ENCODE assay signal across 10 cellular contexts in the genomic region with DNA sequence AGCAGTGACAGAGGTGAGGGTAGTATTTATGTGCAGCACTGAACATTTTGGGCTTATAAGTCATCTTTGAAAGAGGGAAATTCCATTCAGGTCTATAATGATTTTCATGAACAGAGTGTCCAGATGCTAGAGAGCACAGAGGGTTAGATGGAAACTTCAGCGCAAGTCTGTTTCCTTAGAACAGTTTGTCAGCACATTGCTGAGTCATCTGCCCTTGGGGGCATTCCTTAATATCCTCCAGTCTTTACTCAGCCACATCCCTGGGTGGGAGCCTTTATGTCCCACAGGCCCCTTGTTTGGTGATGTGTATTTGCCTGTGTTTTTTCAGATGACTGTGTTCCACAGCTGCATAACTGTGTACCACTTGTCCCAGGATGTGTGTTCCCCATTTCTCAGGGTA.
DNase-seq lines count a peak whose midpoint lies in the region; ATAC-seq and TF ChIP-seq lines count a peak whose summit lies in the region.
"Had no signal": no experiment of that assay in that cellular context is flagged by ENCODE, and none has a peak within 500 bp of the region (broad histone marks: within the 10 kb centered on the region; RNA-seq: fewer than 3 reads in every experiment).

No MANE protein-coding gene starts in this region.

- H3K4me1 Mint-ChIP-seq in glutamatergic neuron (ENCODE audit: low read depth, unreplicated experiment) = no peaks in the 10 kb centered on the region

- TF ChIP-seq CTCF in AG09309 (IDR thresholded peaks at IDR 0.05; ENCODE audit: control insufficient read depth, insufficient read depth, low read depth, low read length, missing control alignments) (no peak), cardiac fibroblast (IDR thresholded peaks at IDR 0.05; ENCODE audit: low read depth, low read length) (no peak), glutamatergic neuron (IDR thresholded peaks at IDR 0.05; ENCODE audit: partially characterized antibody, unreplicated experiment) (no peak)

- no peak overlapping the region for H3K27ac Mint-ChIP-seq in glutamatergic neuron (ENCODE audit: unreplicated experiment)
- H3K27ac Mint-ChIP-seq: effector memory CD8-positive, alpha-beta T cell had no signal

- peaks cover 15% of the 10 kb centered on the region for H3K36me3 Mint-ChIP-seq in glutamatergic neuron (ENCODE audit: unreplicated experiment)

- H3K36me3 ChIP-seq in HUES48 (ENCODE audit: control insufficient read depth, insufficient read depth, low read length) = no peaks in the 10 kb centered on the region

- H3K27me3 ChIP-seq in HUES48 (ENCODE audit: control insufficient read depth, insufficient read depth, low read length) = no peaks in the 10 kb centered on the region

- peak overlapping the region; percentile 32; the same call in 1 of the 2 replicates for H3K9ac ChIP-seq in HUES48 (ENCODE audit: low read depth, low read length)

- H3K9me3 ChIP-seq in HUES48 (ENCODE audit: control insufficient read depth, insufficient read depth, low read length) = no peaks in the 10 kb centered on the region

- no peak overlapping the region for H3K27ac ChIP-seq in HUES48 (ENCODE audit: low read depth, low read length)

- H3K27me3 Mint-ChIP-seq in glutamatergic neuron (ENCODE audit: unreplicated experiment) = no peaks in the 10 kb centered on the region

- peak; percentile 72 for DNase-seq in AG09309 (ENCODE audit: low read depth)
- peak; percentile 80 to 99 for DNase-seq in cardiac fibroblast (ENCODE audit: low read depth in 2 of 2)
- peak; percentile 65 for DNase-seq in kidney tubule cell (ENCODE audit: low spot score)
- DNase-seq in glutamatergic neuron = no peak
- no peak for DNase-seq in NCI-H2227 treated with DMSO at 0.1 percent for 48 hours (lab: John Stamatoyannopoulos, UW)
- DNase-seq: effector memory CD8-positive, alpha-beta T cell; NCI-H1694 had no signal

- H3K4me1 ChIP-seq in HUES48 (ENCODE audit: control insufficient read depth, insufficient read depth, low read length) = peaks cover 4% of the 10 kb centered on the region; the same call in 1 of the 2 replicates

- no peak overlapping the region for H3K4me3 Mint-ChIP-seq in glutamatergic neuron (ENCODE audit: unreplicated experiment)
- H3K4me3 Mint-ChIP-seq: effector memory CD8-positive, alpha-beta T cell had no signal

- H3K4me3 ChIP-seq in AG09309 (ENCODE audit: control insufficient read depth, low read depth, low read length) (no peak overlapping the region), HUES48 (ENCODE audit: low read depth, low read length) (no peak overlapping the region), cardiac fibroblast (replicated peaks in 1 of 2; ENCODE audit: low read depth in 2 of 2, low read length in 2 of 2) (peak overlapping the region in 1 of 2 donors; percentile 36)

- ATAC-seq in HG02678 (IDR thresholded peaks at IDR 0.05; ENCODE audit: unreplicated experiment) (no peak), HG03442 (IDR thresholded peaks at IDR 0.05; ENCODE audit: unreplicated experiment) (no peak)
- ATAC-seq: effector memory CD8-positive, alpha-beta T cell had no signal

- H3K9me3 Mint-ChIP-seq in glutamatergic neuron (ENCODE audit: unreplicated experiment) = peaks cover 5% of the 10 kb centered on the region

Comparison
In these comparisons a context has a peak if more than half of its experiments do, and no peak if none do; other contexts are left out.
1. DNase-seq: peak in AG09309 (single experiment), cardiac fibroblast (2 of 2) and kidney tubule cell (single experiment); none in glutamatergic neuron (single experiment) and NCI-H2227 treated with DMSO at 0.1 percent for 48 hours (single experiment).